Comparison of ENCODE assay signal across 31 cellular contexts in genomic region chr1:81880781-81881180, GRCh38.
A peak's percentile ranks its signal among the peaks of the same experiment; 100 is the strongest.
DNase-seq lines count a peak whose midpoint lies in the region; ATAC-seq and TF ChIP-seq lines count a peak whose summit lies in the region.
"Had no signal": no experiment of that assay in that cellular context is flagged by ENCODE, and none has a peak within 500 bp of the region (broad histone marks: within the 10 kb centered on the region; RNA-seq: fewer than 3 reads in every experiment).

No MANE protein-coding gene starts in this region.

- H3K4ac ChIP-seq in mesenchymal stem cell (ENCODE audit: low read depth in 1 of 2, low read length in 2 of 2) (no peak overlapping the region), trophoblast cell (ENCODE audit: low read depth, low read length) (peak overlapping the region; percentile 95)

- no peak for TF ChIP-seq CTCF in MCF 10A (IDR thresholded peaks at IDR 0.05; ENCODE audit: unreplicated experiment)
- no peak for TF ChIP-seq CTCF in breast epithelium (IDR thresholded peaks at IDR 0.05)
- TF ChIP-seq CTCF in endodermal cell (conservative IDR thresholded peaks at IDR 0.05): no peak

- H4K12ac ChIP-seq in trophoblast cell (ENCODE audit: low read depth, low read length): no peak overlapping the region

- no peak overlapping the region for H3K4me3 Mint-ChIP-seq in MCF 10A (ENCODE audit: unreplicated experiment)
- no peak overlapping the region for H3K4me3 Mint-ChIP-seq in endodermal cell
- no peak overlapping the region for H3K4me3 Mint-ChIP-seq in activated naive CD4-positive, alpha-beta T cell treated with anti-CD3 and anti-CD28 coated beads for 36 hours
- H3K4me3 Mint-ChIP-seq: CD14-positive monocyte; CD8-positive, alpha-beta memory T cell had no signal

- H2AFZ ChIP-seq in mesenchymal stem cell (ENCODE audit: low read depth, low read length): no peak overlapping the region
- H2AFZ ChIP-seq in trophoblast cell (ENCODE audit: insufficient read depth, low read length, poor library complexity): no peak overlapping the region
- H2AFZ ChIP-seq: GM23248 had no signal

- BruUV-seq in MCF 10A (replicated peaks; lab: Mats Ljungman, UMichigan): no TSS peak

- peaks cover 16% of the 10 kb centered on the region for H3K4me1 Mint-ChIP-seq in MCF 10A (ENCODE audit: insufficient read depth, unreplicated experiment)
- H3K4me1 Mint-ChIP-seq in endodermal cell: peaks cover 26% of the 10 kb centered on the region
- H3K4me1 Mint-ChIP-seq in activated naive CD4-positive, alpha-beta T cell treated with anti-CD3 and anti-CD28 coated beads for 36 hours (ENCODE audit: low read depth): no peaks in the 10 kb centered on the region
- H3K4me1 Mint-ChIP-seq: CD14-positive monocyte; CD8-positive, alpha-beta memory T cell had no signal

- H3K79me2 ChIP-seq in trophoblast cell (ENCODE audit: control insufficient read depth, insufficient read depth, low read length, poor library complexity): peaks cover 7% of the 10 kb centered on the region

- H3K4me2 ChIP-seq in mesenchymal stem cell (ENCODE audit: low read length, poor library complexity, severe bottlenecking) (no peak overlapping the region), trophoblast cell (ENCODE audit: low read length) (no peak overlapping the region)
- H3K4me2 ChIP-seq: SK-N-SH had no signal

- ATAC-seq in HG03280 (IDR thresholded peaks at IDR 0.05; ENCODE audit: unreplicated experiment): no peak
- ATAC-seq: PC-3 had no signal

- no peaks in the 10 kb centered on the region for H3K27me3 ChIP-seq in breast epithelium
- H3K27me3 ChIP-seq in endodermal cell (ENCODE audit: control insufficient read depth, insufficient read depth, low read length, poor library complexity, severe bottlenecking): no peaks in the 10 kb centered on the region
- H3K27me3 ChIP-seq in mesenchymal stem cell (ENCODE audit: control insufficient read depth in 1 of 2, insufficient read depth in 1 of 2, low read length in 2 of 2): no peaks in the 10 kb centered on the region
- no peaks in the 10 kb centered on the region for H3K27me3 ChIP-seq in trophoblast cell (ENCODE audit: insufficient read depth, low read length)
- H3K27me3 ChIP-seq: BE2C had no signal

- H2BK120ac ChIP-seq in mesenchymal stem cell (ENCODE audit: low read depth, low read length) (no peak overlapping the region), trophoblast cell (ENCODE audit: insufficient read depth, low read length, poor library complexity) (peak overlapping the region; percentile 13)

- H3K27me3 Mint-ChIP-seq in MCF 10A (ENCODE audit: insufficient read depth, unreplicated experiment): no peaks in the 10 kb centered on the region
- H3K27me3 Mint-ChIP-seq in endodermal cell (ENCODE audit: insufficient read depth): no peaks in the 10 kb centered on the region
- no peaks in the 10 kb centered on the region for H3K27me3 Mint-ChIP-seq in activated naive CD4-positive, alpha-beta T cell treated with anti-CD3 and anti-CD28 coated beads for 36 hours (ENCODE audit: low read depth)
- H3K27me3 Mint-ChIP-seq: CD8-positive, alpha-beta memory T cell had no signal

- no peak overlapping the region for H2BK5ac ChIP-seq in mesenchymal stem cell (ENCODE audit: low read depth, low read length, poor library complexity, severe bottlenecking)
- peak overlapping the region; percentile 63 for H2BK5ac ChIP-seq in trophoblast cell (ENCODE audit: low read depth, low read length, poor library complexity)

- peaks cover 6% of the 10 kb centered on the region for H3K36me3 Mint-ChIP-seq in MCF 10A (ENCODE audit: insufficient read depth, unreplicated experiment)
- H3K36me3 Mint-ChIP-seq in endodermal cell (ENCODE audit: low read depth): no peaks in the 10 kb centered on the region
- no peaks in the 10 kb centered on the region for H3K36me3 Mint-ChIP-seq in activated naive CD4-positive, alpha-beta T cell treated with anti-CD3 and anti-CD28 coated beads for 36 hours (ENCODE audit: low read depth)
- H3K36me3 Mint-ChIP-seq: CD14-positive monocyte; CD8-positive, alpha-beta memory T cell had no signal

- H3K27ac ChIP-seq in breast epithelium (no peak overlapping the region), endodermal cell (ENCODE audit: low read depth, low read length) (no peak overlapping the region), mesenchymal stem cell (ENCODE audit: low read length, poor library complexity, severe bottlenecking) (no peak overlapping the region), trophoblast cell (ENCODE audit: low read depth, low read length) (no peak overlapping the region)
- H3K27ac ChIP-seq: 22Rv1, GM23248, HL-60 had no signal

- intact Hi-C loops in MCF 10A (cut with micrococcal nuclease): no loop called here
- intact Hi-C loops in breast epithelium (cut with DNase I; ENCODE audit: low total_unique reads): no loop called here
- intact Hi-C loops in activated naive CD4-positive, alpha-beta T cell treated with anti-CD3 and anti-CD28 coated beads for 36 hours (cut with micrococcal nuclease): no loop called here

- no peaks in the 10 kb centered on the region for H3K4me1 ChIP-seq in breast epithelium
- H3K4me1 ChIP-seq in endodermal cell (ENCODE audit: control insufficient read depth, insufficient read depth, low read length): peaks cover 14% of the 10 kb centered on the region
- H3K4me1 ChIP-seq in mesenchymal stem cell (ENCODE audit: control insufficient read depth, insufficient read depth, low read depth, low read length): peaks cover 4% of the 10 kb centered on the region
- H3K4me1 ChIP-seq in trophoblast cell (ENCODE audit: control insufficient read depth in 1 of 2, insufficient read depth in 2 of 2, low read length in 2 of 2): peaks cover 4 to 7% of the 10 kb centered on the region in 2 experiments
- H3K4me1 ChIP-seq: BE2C had no signal

- H3K9me3 Mint-ChIP-seq in MCF 10A (ENCODE audit: unreplicated experiment) (no peaks in the 10 kb centered on the region), endodermal cell (no peaks in the 10 kb centered on the region)
- no peaks in the 10 kb centered on the region for H3K9me3 Mint-ChIP-seq in activated naive CD4-positive, alpha-beta T cell treated with anti-CD3 and anti-CD28 coated beads for 36 hours

- no peak overlapping the region for H4K91ac ChIP-seq in mesenchymal stem cell (ENCODE audit: low read length)
- H4K91ac ChIP-seq in trophoblast cell (ENCODE audit: low read depth, low read length): peak overlapping the region; percentile 11

- H3K79me1 ChIP-seq in mesenchymal stem cell (replicated peaks; ENCODE audit: low read length, poor library complexity, severe bottlenecking): peaks cover 8% of the 10 kb centered on the region
- peaks cover 3% of the 10 kb centered on the region for H3K79me1 ChIP-seq in trophoblast cell (ENCODE audit: low read length)

- DNase-seq in MCF 10A (ENCODE audit: unreplicated experiment) (peak; percentile 8), breast epithelium (ENCODE audit: low spot score in 2 of 2) (no peak), endodermal cell (no peak), mesenchymal stem cell (no peak), trophoblast cell (no peak), cerebellar nuclear complex (lab: John Stamatoyannopoulos, UW) (no peak)
- no peak for DNase-seq in activated naive CD4-positive, alpha-beta T cell treated with anti-CD3 and anti-CD28 coated beads for 36 hours
- DNase-seq: ACHN; BE2C; CD8-positive, alpha-beta memory T cell; DMS 273 treated with DMSO at 0.1 percent for 48 hours; DMS79; EL; GF-D8; GM23248; MV-4-11; NCI-H1105; NCI-H1436 treated with DMSO at 0.1 percent for 48 hours; NCI-H187 treated with DMSO at 0.1 percent for 48 hours; NCI-H2107; NCI-H446; NCI-H524 treated with DMSO at 0.1 percent for 48 hours; NCI-H82; NK-92 treated with Interleukin-12 subunit alpha and Interleukin-12 subunit beta, amount 100 ng/mL, for 24 hours; PC-3; SK-N-SH had no signal

- H3K18ac ChIP-seq in mesenchymal stem cell (ENCODE audit: low read depth in 1 of 2, low read length in 2 of 2): no peak overlapping the region
- peak overlapping the region; percentile 82 for H3K18ac ChIP-seq in trophoblast cell (ENCODE audit: low read length)

- CTCF ChIA-PET in MCF 10A (lab: Yijun Ruan, JAX): no interaction called here
- CTCF ChIA-PET in activated naive CD4-positive, alpha-beta T cell treated with anti-CD3 and anti-CD28 coated beads for 36 hours (lab: Charles Lee): no interaction called here

- no CpG with 5 or more reads among the region's 1 CpG for WGBS in endodermal cell (ENCODE audit: insufficient coverage in 1 of 2, insufficient read length in 1 of 2), 2 experiments
- WGBS in mesenchymal stem cell: no CpG with 5 or more reads among the region's 1 CpG
- WGBS in trophoblast cell (ENCODE audit: extremely low coverage, insufficient coverage, insufficient read length): no CpG with 5 or more reads among the region's 1 CpG

- POLR2A ChIA-PET in MCF 10A (lab: Yijun Ruan, JAX): no interaction called here

- H3K4me3 ChIP-seq in breast epithelium (no peak overlapping the region), endodermal cell (ENCODE audit: low read length) (no peak overlapping the region), mesenchymal stem cell (ENCODE audit: insufficient read depth in 1 of 2, low read depth in 1 of 2, low read length in 2 of 2) (no peak overlapping the region), trophoblast cell (ENCODE audit: low read depth, low read length) (no peak overlapping the region)
- H3K4me3 ChIP-seq: GM23248, HAP-1 had no signal

- H2BK15ac ChIP-seq in mesenchymal stem cell (ENCODE audit: low read depth, poor library complexity, severe bottlenecking): no peak overlapping the region

- H3K9ac ChIP-seq in endodermal cell (ENCODE audit: extremely low read depth, low read length, poor library complexity, severe bottlenecking): no peak overlapping the region
- no peak overlapping the region for H3K9ac ChIP-seq in mesenchymal stem cell (ENCODE audit: low read length)
- H3K9ac ChIP-seq in trophoblast cell (ENCODE audit: low read length): no peak overlapping the region
- H3K9ac ChIP-seq: GM23248, SK-N-SH had no signal

- H3K14ac ChIP-seq in mesenchymal stem cell (ENCODE audit: low read length in 2 of 2) (no peak overlapping the region), trophoblast cell (ENCODE audit: low read length) (no peak overlapping the region)

- no peaks in the 10 kb centered on the region for H3K9me3 ChIP-seq in breast epithelium
- no peaks in the 10 kb centered on the region for H3K9me3 ChIP-seq in endodermal cell (ENCODE audit: control insufficient read depth, low read length)
- no peaks in the 10 kb centered on the region for H3K9me3 ChIP-seq in mesenchymal stem cell (ENCODE audit: control insufficient read depth, low read length)
- H3K9me3 ChIP-seq in trophoblast cell (ENCODE audit: insufficient read depth, low read depth, low read length): no peaks in the 10 kb centered on the region
- H3K9me3 ChIP-seq: BE2C, HAP-1, SK-N-SH had no signal

- H2AK5ac ChIP-seq in mesenchymal stem cell (ENCODE audit: low read length, severe bottlenecking): no peak overlapping the region
- H2AK5ac ChIP-seq in trophoblast cell (ENCODE audit: low read length): no peak overlapping the region

- H3K23ac ChIP-seq in mesenchymal stem cell (ENCODE audit: low read length in 2 of 2): no peak overlapping the region
- no peak overlapping the region for H3K23ac ChIP-seq in trophoblast cell (ENCODE audit: low read length)

- H3K36me3 ChIP-seq in breast epithelium: no peaks in the 10 kb centered on the region
- H3K36me3 ChIP-seq in endodermal cell (ENCODE audit: control insufficient read depth, insufficient read depth, low read length): no peaks in the 10 kb centered on the region
- H3K36me3 ChIP-seq in mesenchymal stem cell (ENCODE audit: control insufficient read depth in 1 of 2, insufficient read depth in 2 of 2, low read depth in 1 of 2, low read length in 2 of 2): peaks cover 0 to 5% of the 10 kb centered on the region in 2 experiments
- peaks cover 3 to 5% of the 10 kb centered on the region in 2 experiments for H3K36me3 ChIP-seq in trophoblast cell (ENCODE audit: control insufficient read depth in 1 of 2, insufficient read depth in 2 of 2, low read length in 2 of 2)
- H3K36me3 ChIP-seq: BE2C, HAP-1 had no signal

- H3K27ac Mint-ChIP-seq in MCF 10A (ENCODE audit: low read depth, unreplicated experiment): no peak overlapping the region
- peak overlapping the region; percentile 13 for H3K27ac Mint-ChIP-seq in endodermal cell
- no peak overlapping the region for H3K27ac Mint-ChIP-seq in activated naive CD4-positive, alpha-beta T cell treated with anti-CD3 and anti-CD28 coated beads for 36 hours
- H3K27ac Mint-ChIP-seq: CD14-positive monocyte; CD8-positive, alpha-beta memory T cell had no signal

- H2BK12ac ChIP-seq in mesenchymal stem cell (ENCODE audit: low read length in 2 of 2) (no peak overlapping the region), trophoblast cell (ENCODE audit: low read length) (no peak overlapping the region)

- no peak for TF ChIP-seq POLR2A in breast epithelium (IDR thresholded peaks at IDR 0.05)

- H4K8ac ChIP-seq in mesenchymal stem cell (ENCODE audit: low read length): peak overlapping the region; percentile 50
- no peak overlapping the region for H4K8ac ChIP-seq in trophoblast cell (ENCODE audit: low read depth, low read length)
